ENCODE assay signal across 16 cellular contexts in the genomic region with DNA sequence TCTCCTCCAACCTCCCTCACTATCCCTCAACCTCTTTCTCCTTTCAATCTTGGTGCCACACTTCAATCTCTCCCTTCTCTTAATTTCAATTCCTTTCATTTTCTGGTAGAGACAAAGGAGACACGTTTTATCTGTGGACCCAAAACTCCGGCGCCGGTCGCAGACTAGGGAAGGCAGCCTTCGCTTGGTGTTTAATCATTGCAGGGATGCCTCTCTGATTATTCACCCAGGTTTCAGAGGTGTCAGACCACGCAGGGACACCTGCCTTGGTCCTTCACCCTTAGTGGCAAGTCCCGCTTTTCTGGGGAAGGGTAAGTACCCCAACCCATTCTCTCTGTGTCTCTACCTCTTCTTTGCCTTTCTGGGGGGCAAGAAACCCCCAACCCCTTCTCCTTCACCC. TPM values are rescaled to one million over a fixed set of nuclear protein-coding genes. Genes with fewer than 3 reads are reported as not detected.
"Had no signal": no experiment of that assay in that cellular context is flagged by ENCODE, and none has a peak within 500 bp of the region (broad histone marks: within the 10 kb centered on the region; RNA-seq: fewer than 3 reads in every experiment).

No MANE protein-coding gene starts in this region.

RNA-seq across cellular contexts. Expression of a gene that starts 31.8 kb away (rescaled TPM):
- total RNA-seq: activated CD4-positive, alpha-beta memory T cell treated with anti-CD3 and anti-CD28 coated beads, Interleukin-2, amount 10 ng/mL, durations not matched to agents 7 days and 5 days; activated CD4-positive, alpha-beta T cell treated with anti-CD3 and anti-CD28 coated beads for 36 hours; activated CD4-positive, alpha-beta T cell treated with anti-CD3 and anti-CD28 coated beads, Interleukin-2, amount 10 ng/mL, durations not matched to agents 7 days and 5 days; activated CD8-positive, alpha-beta memory T cell treated with anti-CD3 and anti-CD28 coated beads for 36 hours; activated CD8-positive, alpha-beta T cell treated with anti-CD3 and anti-CD28 coated beads, Interleukin-2, amount 10 ng/mL, durations not matched to agents 7 days and 5 days; activated naive CD8-positive, alpha-beta T cell treated with anti-CD3 and anti-CD28 coated beads, Interleukin-2, amount 10 ng/mL, durations not matched to agents 7 days and 5 days; activated T-helper 2 cell treated with anti-CD3 and anti-CD28 coated beads, Interferon-gamma antibody, Interleukin-2, Interleukin-4, amounts not matched to agents 10 μg/mL and 5 μg/mL and 100 μg/mL, durations not matched to agents 14 hours and 24 hours and 36 hours; ascending aorta; bronchial epithelial cell; cardiac muscle cell; T-cell; T-helper 1 cell treated with Interleukin-12 subunit alpha and Interleukin-12 subunit beta and Interleukin-4 antibody, amounts not matched to agents 30 ng/mL and 1 ng/mL, for 36 hours; T-helper 2 cell treated with Interferon-gamma antibody and Interleukin-4, amounts not matched to agents 100 ng/mL and 5 ng/mL, for 36 hours; WTC11 had no signal

RNA-seq across cellular contexts. Expression of a gene that starts 37.8 kb away (rescaled TPM):
- total RNA-seq: activated CD4-positive, alpha-beta memory T cell treated with anti-CD3 and anti-CD28 coated beads, Interleukin-2, amount 10 ng/mL, durations not matched to agents 7 days and 5 days; activated CD4-positive, alpha-beta T cell treated with anti-CD3 and anti-CD28 coated beads for 36 hours; activated CD4-positive, alpha-beta T cell treated with anti-CD3 and anti-CD28 coated beads, Interleukin-2, amount 10 ng/mL, durations not matched to agents 7 days and 5 days; activated CD8-positive, alpha-beta memory T cell treated with anti-CD3 and anti-CD28 coated beads for 36 hours; activated CD8-positive, alpha-beta T cell treated with anti-CD3 and anti-CD28 coated beads, Interleukin-2, amount 10 ng/mL, durations not matched to agents 7 days and 5 days; activated naive CD8-positive, alpha-beta T cell treated with anti-CD3 and anti-CD28 coated beads, Interleukin-2, amount 10 ng/mL, durations not matched to agents 7 days and 5 days; activated T-helper 2 cell treated with anti-CD3 and anti-CD28 coated beads, Interferon-gamma antibody, Interleukin-2, Interleukin-4, amounts not matched to agents 10 μg/mL and 5 μg/mL and 100 μg/mL, durations not matched to agents 14 hours and 24 hours and 36 hours; ascending aorta; bronchial epithelial cell; cardiac muscle cell; chondrocyte; T-cell; T-helper 1 cell treated with Interleukin-12 subunit alpha and Interleukin-12 subunit beta and Interleukin-4 antibody, amounts not matched to agents 30 ng/mL and 1 ng/mL, for 36 hours; T-helper 17 cell; T-helper 2 cell treated with Interferon-gamma antibody and Interleukin-4, amounts not matched to agents 100 ng/mL and 5 ng/mL, for 36 hours; WTC11 had no signal

RNA-seq across cellular contexts. Expression of a gene that starts 52.5 kb away (rescaled TPM):
- total RNA-seq: ascending aorta had no signal

RNA-seq across cellular contexts. Expression of a gene that starts 55.1 kb away (rescaled TPM):
- total RNA-seq: activated CD4-positive, alpha-beta memory T cell treated with anti-CD3 and anti-CD28 coated beads, Interleukin-2, amount 10 ng/mL, durations not matched to agents 7 days and 5 days; activated CD4-positive, alpha-beta T cell treated with anti-CD3 and anti-CD28 coated beads for 36 hours; activated CD4-positive, alpha-beta T cell treated with anti-CD3 and anti-CD28 coated beads, Interleukin-2, amount 10 ng/mL, durations not matched to agents 7 days and 5 days; activated CD8-positive, alpha-beta memory T cell treated with anti-CD3 and anti-CD28 coated beads for 36 hours; activated CD8-positive, alpha-beta T cell treated with anti-CD3 and anti-CD28 coated beads, Interleukin-2, amount 10 ng/mL, durations not matched to agents 7 days and 5 days; activated naive CD8-positive, alpha-beta T cell treated with anti-CD3 and anti-CD28 coated beads, Interleukin-2, amount 10 ng/mL, durations not matched to agents 7 days and 5 days; activated T-helper 2 cell treated with anti-CD3 and anti-CD28 coated beads, Interferon-gamma antibody, Interleukin-2, Interleukin-4, amounts not matched to agents 10 μg/mL and 5 μg/mL and 100 μg/mL, durations not matched to agents 14 hours and 24 hours and 36 hours; ascending aorta; bronchial epithelial cell; cardiac muscle cell; chondrocyte; T-cell; T-helper 1 cell treated with Interleukin-12 subunit alpha and Interleukin-12 subunit beta and Interleukin-4 antibody, amounts not matched to agents 30 ng/mL and 1 ng/mL, for 36 hours; T-helper 17 cell; T-helper 2 cell treated with Interferon-gamma antibody and Interleukin-4, amounts not matched to agents 100 ng/mL and 5 ng/mL, for 36 hours had no signal
